ENCODE assay signal across 13 cellular contexts in genomic region chr10:43038783-43039628, GRCh38. TPM values are rescaled to one million over a fixed set of nuclear protein-coding genes. Genes with fewer than 3 reads are reported as not detected.
"Had no signal": no experiment of that assay in that cellular context is flagged by ENCODE, and none has a peak within 500 bp of the region (broad histone marks: within the 10 kb centered on the region; RNA-seq: fewer than 3 reads in every experiment).

No MANE protein-coding gene starts in this region.

- FAIRE-seq: colon had no signal

- H3K4me1 Mint-ChIP-seq: stimulated activated effector memory CD8-positive, alpha-beta T cell treated with anti-CD3 and anti-CD28 coated beads, Interleukin-12 subunit alpha, Interleukin-12 subunit beta, amount 100 ng/mL, for 72 hours had no signal

- H2AFZ ChIP-seq: parathyroid adenoma had no signal

- DNase-seq: activated CD4-positive, alpha-beta T cell treated with anti-CD3 and anti-CD28 coated beads, Interleukin-2, amount 50 U/mL, for 1 hour; activated effector memory CD4-positive, alpha-beta T cell treated with anti-CD3 and anti-CD28 coated beads, Interleukin-2, amount 50 U/mL, for 16 hours; activated T-cell treated with anti-CD3 and anti-CD28 coated beads, Interleukin-2, amount 50 U/mL, for 1 hour; naive B cell; stimulated activated CD4-positive, alpha-beta T cell treated with anti-CD3 and anti-CD28 coated beads, Interleukin-12 subunit alpha, Interleukin-12 subunit beta, amount 100 ng/mL, for 4 hours; stimulated activated CD4-positive, alpha-beta T cell treated with anti-CD3 and anti-CD28 coated beads, Interleukin-2, amount 100 ng/mL, for 24 hours had no signal

- H3K36me3 Mint-ChIP-seq: activated naive CD4-positive, alpha-beta T cell treated with anti-CD3 and anti-CD28 coated beads, Interleukin-2, amount 50 U/mL, for 72 hours; stimulated activated effector memory CD8-positive, alpha-beta T cell treated with anti-CD3 and anti-CD28 coated beads, Interleukin-12 subunit alpha, Interleukin-12 subunit beta, amount 100 ng/mL, for 72 hours had no signal

- H3K27ac Mint-ChIP-seq: stimulated activated effector memory CD8-positive, alpha-beta T cell treated with anti-CD3 and anti-CD28 coated beads, Interleukin-12 subunit alpha, Interleukin-12 subunit beta, amount 100 ng/mL, for 72 hours had no signal

- H3K9me3 ChIP-seq: thoracic aorta had no signal

- H3K27ac ChIP-seq: cardiac muscle cell, parathyroid adenoma, thoracic aorta had no signal

- H3K4me1 ChIP-seq: parathyroid adenoma had no signal

- H3K27me3 ChIP-seq: cardiac muscle cell had no signal

- H3K79me2 ChIP-seq: parathyroid adenoma had no signal

- H3K4me3 Mint-ChIP-seq: naive B cell; stimulated activated effector memory CD8-positive, alpha-beta T cell treated with anti-CD3 and anti-CD28 coated beads, Interleukin-12 subunit alpha, Interleukin-12 subunit beta, amount 100 ng/mL, for 72 hours had no signal

- ATAC-seq: activated CD4-positive, CD25-positive, alpha-beta regulatory T cell treated with anti-CD3 and anti-CD28 coated beads, Interleukin-2, amount 50 U/mL, for 24 hours; activated naive CD4-positive, alpha-beta T cell treated with anti-CD3 and anti-CD28 coated beads, Interleukin-2, amount 50 U/mL, for 72 hours; stimulated activated effector memory CD8-positive, alpha-beta T cell treated with anti-CD3 and anti-CD28 coated beads, Interleukin-12 subunit alpha, Interleukin-12 subunit beta, amount 100 ng/mL, for 72 hours had no signal

- H3K4me3 ChIP-seq: cardiac muscle cell, thoracic aorta had no signal

- H3K9ac ChIP-seq: parathyroid adenoma had no signal

- H3K36me3 ChIP-seq: cardiac muscle cell, thoracic aorta had no signal

- H3K9me3 Mint-ChIP-seq: stimulated activated effector memory CD8-positive, alpha-beta T cell treated with anti-CD3 and anti-CD28 coated beads, Interleukin-12 subunit alpha, Interleukin-12 subunit beta, amount 100 ng/mL, for 72 hours had no signal

RNA-seq across cellular contexts. Expression of gene RET, which starts 37.9 kb away (rescaled TPM):
- polyA plus RNA-seq: cardiac muscle cell had no signal
